17 cellular contexts compared by ENCODE assay signal in genomic region chr1:185862235-185862634, GRCh38.
DNase-seq lines count a peak whose midpoint lies in the region; ATAC-seq, FAIRE-seq and TF ChIP-seq lines count a peak whose summit lies in the region.
"Had no signal": no experiment of that assay in that cellular context is flagged by ENCODE, and none has a peak within 500 bp of the region (broad histone marks: within the 10 kb centered on the region; RNA-seq: fewer than 3 reads in every experiment).

No MANE protein-coding gene starts in this region.

- no peak overlapping the region for H2AFZ ChIP-seq in endothelial cell of umbilical vein (ENCODE audit: low read depth, low read length)
- H2AFZ ChIP-seq: GM23248 had no signal

- no peak for ATAC-seq in thoracic aorta (ENCODE audit: insufficient number of reproducible peaks, low FRiP score, low read depth)
- no peak for ATAC-seq in GM21825 (IDR thresholded peaks at IDR 0.05; ENCODE audit: unreplicated experiment)
- ATAC-seq: heart left ventricle; naive thymus-derived CD4-positive, alpha-beta T cell had no signal

- POLR2A ChIA-PET in HEK293 (lab: Yijun Ruan, JAX) = no interaction called here
- POLR2A ChIA-PET in endothelial cell of umbilical vein (lab: Charles Lee) = no interaction called here

- H3K4me2 ChIP-seq in endothelial cell of umbilical vein (ENCODE audit: insufficient read depth, low read length) = peak overlapping the region; percentile 42
- H3K4me2 ChIP-seq: BLaER1 had no signal

- no peaks in the 10 kb centered on the region for H3K36me3 ChIP-seq in HEK293 (ENCODE audit: control insufficient read depth in 2 of 2, insufficient read depth in 1 of 2, low read length in 2 of 2)
- peaks cover 40% of the 10 kb centered on the region for H3K36me3 ChIP-seq in SK-N-MC (ENCODE audit: insufficient read depth, low read length)
- no peaks in the 10 kb centered on the region for H3K36me3 ChIP-seq in endothelial cell of umbilical vein (ENCODE audit: control insufficient read depth in 2 of 2, extremely low read depth in 1 of 2, insufficient read depth in 2 of 2, low read length in 2 of 2)
- no peaks in the 10 kb centered on the region for H3K36me3 ChIP-seq in thoracic aorta
- H3K36me3 ChIP-seq: BLaER1 had no signal

- no peaks in the 10 kb centered on the region for H4K20me1 ChIP-seq in endothelial cell of umbilical vein (replicated peaks; ENCODE audit: control insufficient read depth, extremely low read depth, insufficient read depth, low read length)
- H4K20me1 ChIP-seq: BLaER1 had no signal

- H3K4me3 ChIP-seq in HEK293 (ENCODE audit: low read depth, low read length) (no peak overlapping the region), SK-N-MC (no peak overlapping the region), endothelial cell of umbilical vein (replicated peaks in 1 of 3; ENCODE audit: insufficient read depth in 1 of 3, low read depth in 1 of 3, low read length in 3 of 3) (no peak overlapping the region), thoracic aorta (no peak overlapping the region)
- H3K4me3 ChIP-seq: BLaER1, dorsolateral prefrontal cortex, GM23248, heart left ventricle had no signal

- no peak for TF ChIP-seq POLR2A in endothelial cell of umbilical vein (IDR thresholded peaks at IDR 0.05; ENCODE audit: low read depth, low read length)

- no peak for TF ChIP-seq CTCF in HEK293 (tag by site-specific recombination; IDR thresholded peaks at IDR 0.05)
- TF ChIP-seq CTCF in endothelial cell of umbilical vein (IDR thresholded peaks at IDR 0.05; ENCODE audit: extremely low read depth in 1 of 2, insufficient read depth in 1 of 2, low read depth in 1 of 2, low read length in 2 of 2) = no peak
- TF ChIP-seq CTCF in thoracic aorta (IDR thresholded peaks at IDR 0.05) = no peak

- BruUV-seq in endothelial cell of umbilical vein (replicated peaks; lab: Mats Ljungman, UMichigan) = no TSS peak

- intact Hi-C loops in endothelial cell of umbilical vein (cut with micrococcal nuclease) = loop anchor here (5.0 kb wide), 1 partner anchor 325 kb away; no protein-coding TSS in a partner anchor

- H3K4me1 ChIP-seq in HEK293 (ENCODE audit: control insufficient read depth, insufficient read depth, low read length) (0 out of 2 replicates have a peak, but pooled peaks cover 4% of the 10 kb centered on the region), endothelial cell of umbilical vein (ENCODE audit: control insufficient read depth, extremely low read depth, insufficient read depth, low read length) (peaks cover 36% of the 10 kb centered on the region), thoracic aorta (ENCODE audit: control insufficient read depth in 1 of 2, low read depth in 2 of 2) (peaks cover 40 to 66% of the 10 kb centered on the region in 2 donors)
- H3K4me1 ChIP-seq: BLaER1 had no signal

- dilution Hi-C loops in endothelial cell of umbilical vein (cut with MboI; ENCODE audit: extremely low pct_ligation_motif_present, low sequenced_read_pairs) = no loop called here

- H3K27me3 ChIP-seq in endothelial cell of umbilical vein (ENCODE audit: control insufficient read depth in 2 of 2, insufficient read depth in 2 of 2, low read length in 2 of 2) = no peaks in the 10 kb centered on the region
- H3K27me3 ChIP-seq in thoracic aorta (replicated peaks; ENCODE audit: insufficient read depth) = no peaks in the 10 kb centered on the region
- H3K27me3 ChIP-seq: BLaER1, heart left ventricle had no signal

- no peak for FAIRE-seq in endothelial cell of umbilical vein (lab: Jason Lieb, UNC)

- no peak overlapping the region for H3K27ac ChIP-seq in HEK293 (ENCODE audit: extremely low read depth, low read depth, low read length)
- H3K27ac ChIP-seq in SK-N-MC = peak overlapping the region; percentile 78; the same call in 1 of the 2 replicates
- H3K27ac ChIP-seq in endothelial cell of umbilical vein (ENCODE audit: insufficient read depth, low read depth, low read length) = peak overlapping the region; percentile 25
- peak overlapping the region; percentile 30 to 71 for H3K27ac ChIP-seq in thoracic aorta
- H3K27ac ChIP-seq: BLaER1, dorsolateral prefrontal cortex, GM23248, heart left ventricle had no signal

- no peaks in the 10 kb centered on the region for H3K9me3 ChIP-seq in HEK293 (ENCODE audit: control insufficient read depth, insufficient read depth, low read depth, low read length)
- no peaks in the 10 kb centered on the region for H3K9me3 ChIP-seq in SK-N-MC (ENCODE audit: low read depth, low read length)
- H3K9me3 ChIP-seq in endothelial cell of umbilical vein (replicated peaks; ENCODE audit: control insufficient read depth, insufficient read depth, low read length) = no peaks in the 10 kb centered on the region
- H3K9me3 ChIP-seq in thoracic aorta = no peaks in the 10 kb centered on the region
- H3K9me3 ChIP-seq: BLaER1, heart left ventricle had no signal

- no peak for DNase-seq in SK-N-MC (ENCODE audit: low read depth, low spot score)
- peak; percentile 38 for DNase-seq in endothelial cell of umbilical vein (ENCODE audit: low read depth, low spot score)
- no peak for DNase-seq in thoracic aorta (ENCODE audit: low spot score)
- DNase-seq in CD1c-positive myeloid dendritic cell (ENCODE audit: extremely low spot score) = no peak
- DNase-seq in DMS153 treated with DMSO at 0.1 percent for 48 hours (lab: John Stamatoyannopoulos, UW; ENCODE audit: unreplicated experiment) = no peak
- DNase-seq: activated naive CD8-positive, alpha-beta T cell treated with anti-CD3 and anti-CD28 coated beads, Interleukin-2, amount 10 ng/mL, durations not matched to agents 7 days and 5 days; DMS79; dorsolateral prefrontal cortex; heart left ventricle; immature natural killer cell; mammary epithelial cell; naive thymus-derived CD4-positive, alpha-beta T cell; NCI-H1694 had no signal

- no peaks in the 10 kb centered on the region for H3K9me1 ChIP-seq in endothelial cell of umbilical vein (replicated peaks; ENCODE audit: control insufficient read depth, extremely low read depth, insufficient read depth, low read length)

- CTCF ChIA-PET in HEK293 (lab: Yijun Ruan, JAX) = no interaction called here
- CTCF ChIA-PET in endothelial cell of umbilical vein (lab: Charles Lee) = interaction anchor here (2.4 kb wide), 1 partner anchor 142 kb away, joined by 11 read pairs; no protein-coding TSS in a partner anchor

- no peaks in the 10 kb centered on the region for H3K79me2 ChIP-seq in endothelial cell of umbilical vein (ENCODE audit: control insufficient read depth, insufficient read depth, low read length)

- H3K9ac ChIP-seq in SK-N-MC (ENCODE audit: insufficient read length) (no peak overlapping the region), endothelial cell of umbilical vein (replicated peaks; ENCODE audit: extremely low read depth, insufficient read depth, low read length) (no peak overlapping the region)
- H3K9ac ChIP-seq: BLaER1, GM23248 had no signal

TF ChIP-seq in HEK293, 187 proteins besides CTCF, POLR2A, EP300 and RAD21 (continues in another document):
- TF ChIP-seq ZNF843 (tag by site-specific recombination; IDR thresholded peaks at IDR 0.05) = peak; percentile 84
- TF ChIP-seq FEZF1 (tag by site-specific recombination; IDR thresholded peaks at IDR 0.05) = peak; percentile 45
- peak; percentile 28; the same call in 1 of the 2 replicates for TF ChIP-seq SP3 (tag by site-specific recombination; IDR thresholded peaks at IDR 0.05)
- TF ChIP-seq ZNF24 (tag by site-specific recombination; IDR thresholded peaks at IDR 0.05) = no peak
- peak; percentile 83 for TF ChIP-seq ZXDB (tag by site-specific recombination; IDR thresholded peaks at IDR 0.05)
- no peak for TF ChIP-seq ZNF148 (tag by site-specific recombination; IDR thresholded peaks at IDR 0.05; ENCODE audit: borderline replicate concordance)

TF ChIP-seq in endothelial cell of umbilical vein, 7 proteins besides CTCF, POLR2A, EP300 and RAD21:
- TF ChIP-seq EZH2 (IDR thresholded peaks at IDR 0.05; ENCODE audit: borderline replicate concordance, low read depth, low read length, severe bottlenecking) (no peak), FOS (IDR thresholded peaks at IDR 0.05; ENCODE audit: borderline replicate concordance, insufficient read depth, low read length) (peak; percentile 18)
